In the genomic region with DNA sequence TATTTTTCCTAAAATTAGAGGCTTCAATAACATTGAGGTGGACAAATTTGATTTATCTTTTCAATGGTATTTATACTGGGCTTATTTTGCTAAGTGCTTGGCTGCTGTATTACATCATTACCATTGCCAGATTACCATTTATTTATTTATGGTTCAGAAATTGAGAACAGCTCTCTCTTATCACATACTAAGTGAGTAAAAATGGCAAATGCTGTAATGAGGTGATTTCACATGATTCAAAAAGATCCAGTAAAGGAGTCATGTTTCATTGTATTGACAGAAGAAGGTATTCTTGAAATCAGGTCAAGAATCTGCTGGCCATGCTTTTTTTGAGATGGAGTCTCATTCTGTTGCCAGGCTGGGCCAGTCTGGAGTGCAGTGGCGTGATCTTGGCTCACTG, we compare ENCODE assay signal across 24 cellular contexts.
"Had no signal": no experiment of that assay in that cellular context is flagged by ENCODE, and none has a peak within 500 bp of the region (broad histone marks: within the 10 kb centered on the region; RNA-seq: fewer than 3 reads in every experiment).

No MANE protein-coding gene starts in this region.

- DNase-seq: activated CD4-positive, alpha-beta memory T cell treated with anti-CD3 and anti-CD28 coated beads, Interleukin-2, amount 10 ng/mL, durations not matched to agents 7 days and 5 days; activated CD4-positive, alpha-beta T cell treated with anti-CD3 and anti-CD28 coated beads for 48 hours; activated CD4-positive, CD25-positive, alpha-beta regulatory T cell; activated CD8-positive, alpha-beta memory T cell treated with anti-CD3 and anti-CD28 coated beads, Interleukin-2, amount 10 ng/mL, durations not matched to agents 7 days and 5 days; activated naive CD4-positive, alpha-beta T cell; activated naive CD8-positive, alpha-beta T cell treated with anti-CD3 and anti-CD28 coated beads, Interleukin-2, amount 10 ng/mL, durations not matched to agents 7 days and 5 days; amygdala; brain microvascular endothelial cell; central memory CD4-positive, alpha-beta T cell; colonic mucosa; foreskin melanocyte; glutamatergic neuron; hippocampal formation; kidney; left lung; nephron progenitor cell; occipital lobe; retina; stimulated activated CD4-positive, alpha-beta T cell treated with anti-CD3 and anti-CD28 coated beads, Interleukin-12 subunit alpha, Interleukin-12 subunit beta, amount 100 ng/mL, for 4 hours; stimulated activated CD4-positive, alpha-beta T cell treated with anti-CD3 and anti-CD28 coated beads, Interleukin-1b, Interleukin-23, amount 100 ng/mL, for 48 hours; stimulated activated CD8-positive, alpha-beta memory T cell treated with anti-CD3 and anti-CD28 coated beads, Interleukin-4, amount 100 ng/mL, for 48 hours; stimulated activated naive CD4-positive, alpha-beta T cell treated with Interleukin-2 at 50 U/mL for 16 hours; tibial artery had no signal

- ATAC-seq: activated CD8-positive, alpha-beta memory T cell treated with anti-CD3 and anti-CD28 coated beads, Interleukin-2, amount 10 ng/mL, durations not matched to agents 7 days and 5 days; activated T-helper 17 cell treated with anti-CD3 and anti-CD28 coated beads, Interleukin-2, amount 50 U/mL, for 72 hours; left lung had no signal

- H3K9me3 ChIP-seq: colonic mucosa, left lung, tibial artery had no signal

- H3K27me3 Mint-ChIP-seq: activated CD4-positive, alpha-beta memory T cell treated with anti-CD3 and anti-CD28 coated beads, Interleukin-2, amount 10 ng/mL, durations not matched to agents 7 days and 5 days; activated CD8-positive, alpha-beta memory T cell treated with anti-CD3 and anti-CD28 coated beads, Interleukin-2, amount 10 ng/mL, durations not matched to agents 7 days and 5 days; activated naive CD8-positive, alpha-beta T cell treated with anti-CD3 and anti-CD28 coated beads, Interleukin-2, amount 10 ng/mL, durations not matched to agents 7 days and 5 days had no signal

- H3K27ac ChIP-seq: brain microvascular endothelial cell, colonic mucosa, left lung, tibial artery had no signal

- H3K36me3 Mint-ChIP-seq: activated CD8-positive, alpha-beta memory T cell treated with anti-CD3 and anti-CD28 coated beads, Interleukin-2, amount 10 ng/mL, durations not matched to agents 7 days and 5 days; activated naive CD8-positive, alpha-beta T cell treated with anti-CD3 and anti-CD28 coated beads, Interleukin-2, amount 10 ng/mL, durations not matched to agents 7 days and 5 days had no signal

- H3K27me3 ChIP-seq: brain microvascular endothelial cell, colonic mucosa, left lung, tibial artery had no signal

- H3K4me3 Mint-ChIP-seq: activated CD4-positive, alpha-beta memory T cell treated with anti-CD3 and anti-CD28 coated beads, Interleukin-2, amount 10 ng/mL, durations not matched to agents 7 days and 5 days; activated CD8-positive, alpha-beta memory T cell treated with anti-CD3 and anti-CD28 coated beads, Interleukin-2, amount 10 ng/mL, durations not matched to agents 7 days and 5 days; activated naive CD8-positive, alpha-beta T cell treated with anti-CD3 and anti-CD28 coated beads, Interleukin-2, amount 10 ng/mL, durations not matched to agents 7 days and 5 days; activated T-helper 17 cell treated with anti-CD3 and anti-CD28 coated beads, Interleukin-2, amount 50 U/mL, for 72 hours; nephron progenitor cell had no signal

- H3K36me3 ChIP-seq: brain microvascular endothelial cell, colonic mucosa, left lung, tibial artery had no signal

- H3K9me3 Mint-ChIP-seq: activated CD4-positive, alpha-beta memory T cell treated with anti-CD3 and anti-CD28 coated beads, Interleukin-2, amount 10 ng/mL, durations not matched to agents 7 days and 5 days; activated naive CD8-positive, alpha-beta T cell treated with anti-CD3 and anti-CD28 coated beads, Interleukin-2, amount 10 ng/mL, durations not matched to agents 7 days and 5 days; activated T-helper 17 cell treated with anti-CD3 and anti-CD28 coated beads, Interleukin-2, amount 50 U/mL, for 72 hours had no signal

- H3K4me3 ChIP-seq: colonic mucosa, left lung, tibial artery had no signal

- H3K4me1 ChIP-seq: colonic mucosa, left lung had no signal

- H3K27ac Mint-ChIP-seq: activated CD4-positive, alpha-beta memory T cell treated with anti-CD3 and anti-CD28 coated beads, Interleukin-2, amount 10 ng/mL, durations not matched to agents 7 days and 5 days; activated CD8-positive, alpha-beta memory T cell treated with anti-CD3 and anti-CD28 coated beads, Interleukin-2, amount 10 ng/mL, durations not matched to agents 7 days and 5 days; activated naive CD8-positive, alpha-beta T cell treated with anti-CD3 and anti-CD28 coated beads, Interleukin-2, amount 10 ng/mL, durations not matched to agents 7 days and 5 days; activated T-helper 17 cell treated with anti-CD3 and anti-CD28 coated beads, Interleukin-2, amount 50 U/mL, for 72 hours; nephron progenitor cell had no signal

- H3K4me1 Mint-ChIP-seq: activated CD4-positive, alpha-beta memory T cell treated with anti-CD3 and anti-CD28 coated beads, Interleukin-2, amount 10 ng/mL, durations not matched to agents 7 days and 5 days; activated CD8-positive, alpha-beta memory T cell treated with anti-CD3 and anti-CD28 coated beads, Interleukin-2, amount 10 ng/mL, durations not matched to agents 7 days and 5 days; activated naive CD8-positive, alpha-beta T cell treated with anti-CD3 and anti-CD28 coated beads, Interleukin-2, amount 10 ng/mL, durations not matched to agents 7 days and 5 days; activated T-helper 17 cell treated with anti-CD3 and anti-CD28 coated beads, Interleukin-2, amount 50 U/mL, for 72 hours; nephron progenitor cell had no signal
